Comparison of ENCODE assay signal across 19 cellular contexts in the genomic region with DNA sequence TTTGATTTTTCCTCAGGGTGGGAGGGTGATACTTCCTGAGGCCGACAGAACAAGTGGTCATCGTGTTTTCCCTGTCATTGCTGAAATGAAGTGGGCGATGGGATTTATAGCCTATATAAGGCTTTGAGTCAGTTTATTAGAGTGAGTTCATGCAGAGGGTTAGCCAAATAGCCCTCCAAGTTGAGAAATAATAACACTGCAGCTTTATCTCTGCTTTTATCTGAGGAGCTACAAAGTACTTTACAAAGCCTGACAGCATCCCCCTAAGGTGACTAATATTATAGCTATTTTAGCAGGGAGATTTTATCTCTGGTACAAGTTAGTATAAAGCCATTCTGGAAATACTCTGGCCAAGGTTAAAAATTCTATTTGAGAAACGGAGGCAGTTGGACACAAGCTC.
DNase-seq lines count a peak whose midpoint lies in the region; ATAC-seq and TF ChIP-seq lines count a peak whose summit lies in the region.
"Had no signal": no experiment of that assay in that cellular context is flagged by ENCODE, and none has a peak within 500 bp of the region (broad histone marks: within the 10 kb centered on the region; RNA-seq: fewer than 3 reads in every experiment).

No MANE protein-coding gene starts in this region.

- H3K27me3 Mint-ChIP-seq in endodermal cell (ENCODE audit: insufficient read depth) = peaks cover 11% of the 10 kb centered on the region
- no peaks in the 10 kb centered on the region for H3K27me3 Mint-ChIP-seq in stimulated activated memory B cell treated with anti-CD40 and anti-IgM and Interleukin-4, amounts not matched to agents 10 μg/mL and 1 μg/mL and 100 μg/mL, for 72 hours

- no peaks in the 10 kb centered on the region for H3K36me3 Mint-ChIP-seq in endodermal cell (ENCODE audit: low read depth)
- H3K36me3 Mint-ChIP-seq in stimulated activated memory B cell treated with anti-CD40 and anti-IgM and Interleukin-4, amounts not matched to agents 10 μg/mL and 1 μg/mL and 100 μg/mL, for 72 hours = no peaks in the 10 kb centered on the region

- no peaks in the 10 kb centered on the region for H3K9me3 Mint-ChIP-seq in endodermal cell
- H3K9me3 Mint-ChIP-seq in stimulated activated memory B cell treated with anti-CD40 and anti-IgM and Interleukin-4, amounts not matched to agents 10 μg/mL and 1 μg/mL and 100 μg/mL, for 72 hours = no peaks in the 10 kb centered on the region

- no peak for ATAC-seq in stimulated activated memory B cell treated with anti-CD40 and anti-IgM and Interleukin-4, amounts not matched to agents 10 μg/mL and 1 μg/mL and 100 μg/mL, for 72 hours
- ATAC-seq: mucosa of descending colon had no signal

- TF ChIP-seq CTCF in cardiac fibroblast (IDR thresholded peaks at IDR 0.05; ENCODE audit: low read depth, low read length) = no peak
- TF ChIP-seq CTCF in GM13977 (IDR thresholded peaks at IDR 0.05; ENCODE audit: extremely low read depth, insufficient read depth, missing control alignments) = no peak
- TF ChIP-seq CTCF in endodermal cell (conservative IDR thresholded peaks at IDR 0.05) = no peak

- H3K4me1 ChIP-seq in endodermal cell (ENCODE audit: control insufficient read depth, insufficient read depth, low read length) = no peaks in the 10 kb centered on the region
- H3K4me1 ChIP-seq: thyroid gland had no signal

- no peaks in the 10 kb centered on the region for H3K36me3 ChIP-seq in endodermal cell (ENCODE audit: control insufficient read depth, insufficient read depth, low read length)
- H3K36me3 ChIP-seq: adrenal gland; BLaER1 treated with 17β-estradiol and CSF1 and Interleukin-3, amounts not matched to agents 10 nM and 100 nM; ovary; thyroid gland had no signal

- H3K4me3 ChIP-seq in cardiac fibroblast (replicated peaks in 1 of 2; ENCODE audit: low read depth in 2 of 2, low read length in 2 of 2) (no peak overlapping the region), endodermal cell (ENCODE audit: low read length) (no peak overlapping the region)
- H3K4me3 ChIP-seq: adrenal gland; BLaER1 treated with 17β-estradiol and CSF1 and Interleukin-3, amounts not matched to agents 10 nM and 100 nM; mucosa of descending colon; ovary; thyroid gland had no signal

- H3K9ac ChIP-seq in endodermal cell (ENCODE audit: extremely low read depth, low read length, poor library complexity, severe bottlenecking) = no peak overlapping the region
- H3K9ac ChIP-seq: BLaER1 treated with 17β-estradiol and CSF1 and Interleukin-3, amounts not matched to agents 10 nM and 100 nM had no signal

- 92 to 93% methylated on average over 3 to 4 of the region's 4 CpGs for WGBS in endodermal cell (ENCODE audit: insufficient coverage in 1 of 2, insufficient read length in 1 of 2), 2 experiments

- H3K27ac Mint-ChIP-seq in endodermal cell = no peak overlapping the region
- H3K27ac Mint-ChIP-seq in stimulated activated memory B cell treated with anti-CD40 and anti-IgM and Interleukin-4, amounts not matched to agents 10 μg/mL and 1 μg/mL and 100 μg/mL, for 72 hours = no peak overlapping the region
- H3K27ac Mint-ChIP-seq: dendritic cell treated with granulocyte-macrophage colony-stimulating factor and Interleukin-4, amounts not matched to agents 40 ng/mL and 50 ng/mL, for 4 days had no signal

- no peak overlapping the region for H3K4me3 Mint-ChIP-seq in endodermal cell
- no peak overlapping the region for H3K4me3 Mint-ChIP-seq in stimulated activated memory B cell treated with anti-CD40 and anti-IgM and Interleukin-4, amounts not matched to agents 10 μg/mL and 1 μg/mL and 100 μg/mL, for 72 hours
- H3K4me3 Mint-ChIP-seq: dendritic cell treated with granulocyte-macrophage colony-stimulating factor and Interleukin-4, amounts not matched to agents 40 ng/mL and 50 ng/mL, for 4 days had no signal

- in situ Hi-C loops in GM13977 (cut with MboI; ENCODE audit: low pct_unique_long_range_greater_than_20kb, low sequenced_read_pairs, unreplicated experiment) = no loop called here

- no peak overlapping the region for H3K27ac ChIP-seq in endodermal cell (ENCODE audit: low read depth, low read length)
- H3K27ac ChIP-seq: adrenal gland; BLaER1 treated with 17β-estradiol and CSF1 and Interleukin-3, amounts not matched to agents 10 nM and 100 nM; ovary; thyroid gland had no signal

- no peaks in the 10 kb centered on the region for H3K9me3 ChIP-seq in endodermal cell (ENCODE audit: control insufficient read depth, low read length)
- H3K9me3 ChIP-seq: adrenal gland, mucosa of descending colon, ovary, thyroid gland had no signal

- H3K27me3 ChIP-seq in endodermal cell (ENCODE audit: control insufficient read depth, insufficient read depth, low read length, poor library complexity, severe bottlenecking) = peaks cover 43% of the 10 kb centered on the region
- H3K27me3 ChIP-seq: adrenal gland; BLaER1 treated with 17β-estradiol and CSF1 and Interleukin-3, amounts not matched to agents 10 nM and 100 nM; ovary; thyroid gland had no signal

- H3K4me1 Mint-ChIP-seq in endodermal cell = no peaks in the 10 kb centered on the region
- peaks cover 5% of the 10 kb centered on the region for H3K4me1 Mint-ChIP-seq in stimulated activated memory B cell treated with anti-CD40 and anti-IgM and Interleukin-4, amounts not matched to agents 10 μg/mL and 1 μg/mL and 100 μg/mL, for 72 hours

- peak; percentile 81 for DNase-seq in COLO829 (ENCODE audit: low spot score)
- DNase-seq in M059J (ENCODE audit: low read depth) = peak; percentile 99
- DNase-seq in cardiac fibroblast (ENCODE audit: low read depth in 2 of 2) = peak; percentile 17 to 53
- DNase-seq in myocyte (ENCODE audit: low read depth) = peak; percentile 11
- DNase-seq in GM13977 (ENCODE audit: low spot score) = no peak
- DNase-seq in endodermal cell = no peak
- DNase-seq in NCI-H345 treated with DMSO at 0.1 percent for 48 hours (lab: John Stamatoyannopoulos, UW; ENCODE audit: unreplicated experiment) = no peak
- DNase-seq: activated CD4-positive, alpha-beta T cell treated with anti-CD3 and anti-CD28 coated beads for 48 hours; activated T-cell treated with anti-CD3 and anti-CD28 coated beads, Interleukin-2, amount 50 U/mL, for 48 hours; DMS79 treated with DMSO at 0.1 percent for 48 hours; mucosa of descending colon; NCI-H1436; NCI-H510A; ovary; thyroid gland had no signal

Comparison
In these comparisons a context has a peak if more than half of its experiments do, and no peak if none do; other contexts are left out.
1. DNase-seq: peak in COLO829 (single experiment), M059J (single experiment), cardiac fibroblast (2 of 2) and myocyte (single experiment); none in GM13977 (single experiment), endodermal cell (single experiment) and NCI-H345 treated with DMSO at 0.1 percent for 48 hours (single experiment).